In genomic region chr4:53866055-53866454, GRCh38 we compare ENCODE assay signal across 19 cellular contexts.
"Had no signal": no experiment of that assay in that cellular context is flagged by ENCODE, and none has a peak within 500 bp of the region (broad histone marks: within the 10 kb centered on the region; RNA-seq: fewer than 3 reads in every experiment).

No MANE protein-coding gene starts in this region.

- ATAC-seq: HepG2, Panc1, PC-3, SK-N-SH treated with all-trans-retinoic acid at 6 μM for 48 hours had no signal

- H3K27me3 ChIP-seq: SJCRH30 had no signal

- H3K36me3 ChIP-seq: SJCRH30 had no signal

- H3K27ac ChIP-seq: RWPE1, SJCRH30 had no signal

- H3K4me3 ChIP-seq: SJCRH30 had no signal

- H3K9me3 ChIP-seq: SJCRH30 had no signal

- DNase-seq: KBM-7; MM.1S; NCI-H1436; NCI-H187; NCI-H2029; NCI-H2081 treated with DMSO at 0.1 percent for 48 hours; NCI-H2171; NCI-H226; NCI-H446 treated with DMSO at 0.1 percent for 48 hours; NCI-H526; NCI-H82; NK-92 treated with Interleukin-12 subunit alpha and Interleukin-12 subunit beta, amount 100 ng/mL, for 24 hours; PC-3; SHP77 treated with DMSO at 0.1 percent for 48 hours; SJCRH30 had no signal

- FAIRE-seq: HepG2 had no signal
